In genomic region chr16:59905131-59905530, GRCh38 we compare ENCODE assay signal across 27 cellular contexts.
"Had no signal": no experiment of that assay in that cellular context is flagged by ENCODE, and none has a peak within 500 bp of the region (broad histone marks: within the 10 kb centered on the region; RNA-seq: fewer than 3 reads in every experiment).

No MANE protein-coding gene starts in this region.

- H3K79me2 ChIP-seq: parathyroid adenoma had no signal

- H3K9me3 Mint-ChIP-seq: activated naive CD4-positive, alpha-beta T cell treated with anti-CD3 and anti-CD28 coated beads for 36 hours; activated naive CD8-positive, alpha-beta T cell treated with anti-CD3 and anti-CD28 coated beads for 36 hours; brain had no signal

- H3K4me1 ChIP-seq: ascending aorta, heart right ventricle, left ventricle myocardium inferior, parathyroid adenoma, psoas muscle, right atrium auricular region, stomach, thyroid gland, upper lobe of left lung, vagina had no signal

- H3K27me3 ChIP-seq: ascending aorta, esophagus muscularis mucosa, heart right ventricle, right atrium auricular region, stomach, thyroid gland, upper lobe of left lung, vagina had no signal

- H3K4me3 ChIP-seq: ascending aorta, esophagus muscularis mucosa, heart right ventricle, left ventricle myocardium inferior, lung, psoas muscle, right atrium auricular region, stomach, thyroid gland, upper lobe of left lung, vagina had no signal

- H3K4me1 Mint-ChIP-seq: activated B cell treated with CpG ODN at 0.5 μM for 24 hours; activated CD8-positive, alpha-beta memory T cell treated with anti-CD3 and anti-CD28 coated beads, Interleukin-2, amount 10 ng/mL, durations not matched to agents 7 days and 5 days; activated naive CD8-positive, alpha-beta T cell treated with anti-CD3 and anti-CD28 coated beads for 36 hours; naive B cell; stimulated activated naive B cell treated with anti-CD40 and anti-IgM and Interleukin-4, amounts not matched to agents 10 μg/mL and 1 μg/mL and 100 μg/mL, for 72 hours; T-cell had no signal

- H3K27ac Mint-ChIP-seq: activated B cell treated with CpG ODN at 0.5 μM for 24 hours; activated CD8-positive, alpha-beta memory T cell treated with anti-CD3 and anti-CD28 coated beads, Interleukin-2, amount 10 ng/mL, durations not matched to agents 7 days and 5 days; activated CD8-positive, alpha-beta T cell treated with anti-CD3 and anti-CD28 coated beads, Interleukin-2, amount 10 ng/mL, durations not matched to agents 7 days and 5 days; activated naive CD4-positive, alpha-beta T cell treated with anti-CD3 and anti-CD28 coated beads for 36 hours; activated naive CD8-positive, alpha-beta T cell treated with anti-CD3 and anti-CD28 coated beads for 36 hours; brain; effector memory CD8-positive, alpha-beta T cell; naive B cell; stimulated activated naive B cell treated with anti-CD40 and anti-IgM and Interleukin-4, amounts not matched to agents 10 μg/mL and 1 μg/mL and 100 μg/mL, for 72 hours; T-cell had no signal

- H3K36me3 Mint-ChIP-seq: activated CD8-positive, alpha-beta memory T cell treated with anti-CD3 and anti-CD28 coated beads, Interleukin-2, amount 10 ng/mL, durations not matched to agents 7 days and 5 days; activated naive CD8-positive, alpha-beta T cell treated with anti-CD3 and anti-CD28 coated beads for 36 hours; brain; naive B cell; stimulated activated naive B cell treated with anti-CD40 and anti-IgM and Interleukin-4, amounts not matched to agents 10 μg/mL and 1 μg/mL and 100 μg/mL, for 72 hours; T-cell had no signal

- H3K27ac ChIP-seq: ascending aorta, esophagus muscularis mucosa, heart right ventricle, left ventricle myocardium inferior, parathyroid adenoma, psoas muscle, right atrium auricular region, stomach, thyroid gland, upper lobe of left lung, vagina had no signal

- H3K36me3 ChIP-seq: ascending aorta, esophagus muscularis mucosa, heart right ventricle, left ventricle myocardium inferior, right atrium auricular region, stomach, thyroid gland, upper lobe of left lung, vagina had no signal

- ATAC-seq: activated CD8-positive, alpha-beta memory T cell treated with anti-CD3 and anti-CD28 coated beads, Interleukin-2, amount 10 ng/mL, durations not matched to agents 7 days and 5 days; activated CD8-positive, alpha-beta T cell treated with anti-CD3 and anti-CD28 coated beads, Interleukin-2, amount 10 ng/mL, durations not matched to agents 7 days and 5 days; effector memory CD8-positive, alpha-beta T cell; heart right ventricle; psoas muscle; stimulated activated naive B cell treated with anti-CD40 and anti-IgM and Interleukin-4, amounts not matched to agents 10 μg/mL and 1 μg/mL and 100 μg/mL, for 72 hours; T-cell had no signal

- H3K4me3 Mint-ChIP-seq: activated B cell treated with CpG ODN at 0.5 μM for 24 hours; activated CD8-positive, alpha-beta memory T cell treated with anti-CD3 and anti-CD28 coated beads, Interleukin-2, amount 10 ng/mL, durations not matched to agents 7 days and 5 days; activated CD8-positive, alpha-beta T cell treated with anti-CD3 and anti-CD28 coated beads, Interleukin-2, amount 10 ng/mL, durations not matched to agents 7 days and 5 days; activated naive CD4-positive, alpha-beta T cell treated with anti-CD3 and anti-CD28 coated beads for 36 hours; activated naive CD8-positive, alpha-beta T cell treated with anti-CD3 and anti-CD28 coated beads for 36 hours; brain; effector memory CD8-positive, alpha-beta T cell; naive B cell; stimulated activated naive B cell treated with anti-CD40 and anti-IgM and Interleukin-4, amounts not matched to agents 10 μg/mL and 1 μg/mL and 100 μg/mL, for 72 hours; T-cell had no signal

- H2AFZ ChIP-seq: parathyroid adenoma had no signal

- H3K27me3 Mint-ChIP-seq: activated B cell treated with CpG ODN at 0.5 μM for 24 hours; activated CD8-positive, alpha-beta memory T cell treated with anti-CD3 and anti-CD28 coated beads, Interleukin-2, amount 10 ng/mL, durations not matched to agents 7 days and 5 days; activated naive CD8-positive, alpha-beta T cell treated with anti-CD3 and anti-CD28 coated beads for 36 hours; brain; effector memory CD8-positive, alpha-beta T cell; naive B cell; stimulated activated naive B cell treated with anti-CD40 and anti-IgM and Interleukin-4, amounts not matched to agents 10 μg/mL and 1 μg/mL and 100 μg/mL, for 72 hours; T-cell had no signal

- H3K9me3 ChIP-seq: ascending aorta, esophagus muscularis mucosa, heart right ventricle, left ventricle myocardium inferior, psoas muscle, right atrium auricular region, stomach, thyroid gland, upper lobe of left lung, vagina had no signal

- H3K9ac ChIP-seq: parathyroid adenoma had no signal

- DNase-seq: activated B cell treated with CpG ODN at 0.5 μM for 24 hours; activated CD8-positive, alpha-beta memory T cell treated with anti-CD3 and anti-CD28 coated beads, Interleukin-2, amount 10 ng/mL, durations not matched to agents 7 days and 5 days; activated CD8-positive, alpha-beta T cell treated with anti-CD3 and anti-CD28 coated beads, Interleukin-2, amount 10 ng/mL, durations not matched to agents 7 days and 5 days; activated effector memory CD4-positive, alpha-beta T cell treated with anti-CD3 and anti-CD28 coated beads, Interleukin-2, amount 50 U/mL, for 16 hours; activated naive CD4-positive, alpha-beta T cell treated with anti-CD3 and anti-CD28 coated beads for 36 hours; activated naive CD8-positive, alpha-beta T cell treated with anti-CD3 and anti-CD28 coated beads for 36 hours; caudate nucleus; cortex of kidney; effector memory CD8-positive, alpha-beta T cell; heart right ventricle; left ventricle myocardium inferior; naive B cell; psoas muscle; stimulated activated CD4-positive, alpha-beta T cell treated with anti-CD3 and anti-CD28 coated beads, Interleukin-15, amount 100 ng/mL, for 24 hours; stimulated activated CD4-positive, alpha-beta T cell treated with anti-CD3 and anti-CD28 coated beads, Interleukin-2, amount 100 ng/mL, for 24 hours; stimulated activated naive B cell treated with anti-CD40 and anti-IgM and Interleukin-4, amounts not matched to agents 10 μg/mL and 1 μg/mL and 100 μg/mL, for 72 hours; stomach; T-cell; thyroid gland; upper lobe of left lung had no signal
